18 cellular contexts compared by ENCODE assay signal in the genomic region with DNA sequence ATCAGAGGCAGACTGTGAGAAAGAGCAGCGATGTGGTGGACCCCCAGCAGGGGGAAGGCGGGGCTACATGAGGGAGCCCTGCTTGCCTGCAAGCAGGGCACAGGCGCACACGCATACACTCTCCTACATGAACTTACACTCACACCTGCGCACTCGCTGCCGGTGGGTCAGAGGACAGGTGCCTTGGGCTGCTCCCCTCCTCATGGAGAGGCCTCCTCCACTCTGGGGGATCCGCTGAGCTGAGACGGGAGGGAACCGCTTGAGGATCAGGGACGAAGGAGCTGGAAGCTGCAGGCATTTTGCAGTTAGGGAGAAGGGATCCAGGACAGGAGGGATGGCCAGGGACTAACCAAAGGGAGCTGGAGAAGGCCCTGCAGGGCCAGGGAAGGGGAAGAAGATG. TPM values are rescaled to one million over a fixed set of nuclear protein-coding genes. Genes with fewer than 3 reads are reported as not detected.
"Had no signal": no experiment of that assay in that cellular context is flagged by ENCODE, and none has a peak within 500 bp of the region (broad histone marks: within the 10 kb centered on the region; RNA-seq: fewer than 3 reads in every experiment).

No MANE protein-coding gene starts in this region.

- ATAC-seq: body of pancreas, gastroesophageal sphincter, heart left ventricle, left lung, right lobe of liver had no signal

- H3K27ac Mint-ChIP-seq: activated CD4-positive, alpha-beta T cell treated with anti-CD3 and anti-CD28 coated beads, Interleukin-2, amount 10 ng/mL, durations not matched to agents 24 days and 14 days; activated naive CD8-positive, alpha-beta T cell treated with anti-CD3 and anti-CD28 coated beads, Interleukin-2, amount 10 ng/mL, durations not matched to agents 7 days and 5 days; activated T-helper 1 cell treated with anti-CD3 and anti-CD28 coated beads, Interleukin-12 subunit alpha, Interleukin-12 subunit beta, Interleukin-2, Interleukin-4 antibody, amounts not matched to agents 30 ng/mL and 10 ng/mL and 1 ng/mL, durations not matched to agents 14 hours and 24 hours and 36 hours had no signal

- H3K27ac ChIP-seq: gastroesophageal sphincter, heart left ventricle, left lung, ovary, right lobe of liver, tibial nerve, vagina had no signal

- H3K9me3 ChIP-seq: body of pancreas, gastroesophageal sphincter, heart left ventricle, left lung, ovary, right lobe of liver, tibial nerve, vagina had no signal

- H3K27me3 ChIP-seq: body of pancreas, heart left ventricle, left lung, ovary, right lobe of liver, tibial nerve, vagina had no signal

- H3K4me3 Mint-ChIP-seq: activated CD4-positive, alpha-beta T cell treated with anti-CD3 and anti-CD28 coated beads, Interleukin-2, amount 10 ng/mL, durations not matched to agents 24 days and 14 days; activated naive CD8-positive, alpha-beta T cell treated with anti-CD3 and anti-CD28 coated beads, Interleukin-2, amount 10 ng/mL, durations not matched to agents 7 days and 5 days; activated T-helper 1 cell treated with anti-CD3 and anti-CD28 coated beads, Interleukin-12 subunit alpha, Interleukin-12 subunit beta, Interleukin-2, Interleukin-4 antibody, amounts not matched to agents 30 ng/mL and 10 ng/mL and 1 ng/mL, durations not matched to agents 14 hours and 24 hours and 36 hours had no signal

- H3K9me3 Mint-ChIP-seq: activated CD4-positive, alpha-beta T cell treated with anti-CD3 and anti-CD28 coated beads, Interleukin-2, amount 10 ng/mL, durations not matched to agents 24 days and 14 days; activated naive CD8-positive, alpha-beta T cell treated with anti-CD3 and anti-CD28 coated beads, Interleukin-2, amount 10 ng/mL, durations not matched to agents 7 days and 5 days; activated T-helper 1 cell treated with anti-CD3 and anti-CD28 coated beads, Interleukin-12 subunit alpha, Interleukin-12 subunit beta, Interleukin-2, Interleukin-4 antibody, amounts not matched to agents 30 ng/mL and 10 ng/mL and 1 ng/mL, durations not matched to agents 14 hours and 24 hours and 36 hours had no signal

- H3K4me1 ChIP-seq: right lobe of liver had no signal

- H3K36me3 ChIP-seq: ovary, right lobe of liver had no signal

- H3K4me3 ChIP-seq: body of pancreas, gastroesophageal sphincter, heart left ventricle, left lung, ovary, right lobe of liver, tibial nerve, vagina had no signal

- DNase-seq: activated CD4-positive, alpha-beta T cell treated with anti-CD3 and anti-CD28 coated beads, Interleukin-2, amount 10 ng/mL, durations not matched to agents 24 days and 14 days; activated naive CD4-positive, alpha-beta T cell; activated naive CD8-positive, alpha-beta T cell treated with anti-CD3 and anti-CD28 coated beads, Interleukin-2, amount 10 ng/mL, durations not matched to agents 7 days and 5 days; amygdala; body of pancreas; heart left ventricle; left lung; mammary epithelial cell; ovary; stimulated activated naive CD4-positive, alpha-beta T cell treated with Interleukin-2 at 50 U/mL for 16 hours; substantia nigra; T-helper 1 cell had no signal

RNA-seq across cellular contexts. Expression of a gene that starts 24.0 kb away (rescaled TPM):
- total RNA-seq: body of pancreas, mononuclear cell, vagina had no signal
